ENCODE assay signal across 11 cellular contexts in the genomic region with DNA sequence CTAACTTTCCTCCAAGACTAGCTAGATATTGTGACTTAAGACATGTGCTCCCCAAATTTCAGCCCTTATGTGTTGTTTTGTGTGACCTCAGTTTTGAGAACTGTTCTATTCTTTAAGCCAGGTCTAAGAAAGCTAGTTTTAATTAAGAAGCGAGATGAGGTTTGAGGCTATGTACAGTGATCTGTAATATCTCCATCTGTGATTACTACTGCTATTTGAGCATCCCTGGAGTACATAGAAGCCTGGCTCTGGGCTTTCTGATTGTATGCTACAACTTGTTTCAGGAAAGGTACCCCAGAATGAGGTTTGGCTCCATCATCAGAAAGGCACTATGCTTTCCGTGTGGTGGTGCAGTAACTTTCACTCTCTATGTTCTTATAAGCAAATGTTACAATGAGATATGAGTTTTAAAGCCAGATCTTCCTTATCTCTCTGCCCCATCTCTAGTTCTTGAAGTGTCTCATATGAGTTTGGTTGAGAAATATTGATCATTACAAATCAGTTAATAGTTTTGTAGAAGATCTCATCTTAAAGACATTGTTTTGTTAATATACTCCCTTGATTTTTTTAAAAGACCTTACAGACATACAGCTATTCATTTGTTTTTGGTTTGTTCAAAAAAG. TPM values are rescaled to one million over a fixed set of nuclear protein-coding genes. Genes with fewer than 3 reads are reported as not detected.
A peak's percentile ranks its signal among the peaks of the same experiment; 100 is the strongest.
DNase-seq lines count a peak whose midpoint lies in the region; ATAC-seq and TF ChIP-seq lines count a peak whose summit lies in the region.
"Had no signal": no experiment of that assay in that cellular context is flagged by ENCODE, and none has a peak within 500 bp of the region (broad histone marks: within the 10 kb centered on the region; RNA-seq: fewer than 3 reads in every experiment).

No MANE protein-coding gene starts in this region.

- no peaks in the 10 kb centered on the region for H3K36me3 Mint-ChIP-seq in brain
- no peaks in the 10 kb centered on the region for H3K36me3 Mint-ChIP-seq in natural killer cell treated with Interleukin-12 subunit alpha and Interleukin-12 subunit beta and Interleukin-15 and Interleukin-18, amount 100 ng/mL, for 72 hours

- no peak for ATAC-seq in HG03175 (IDR thresholded peaks at IDR 0.05; ENCODE audit: unreplicated experiment)
- ATAC-seq in natural killer cell treated with Interleukin-12 subunit alpha and Interleukin-12 subunit beta and Interleukin-15 and Interleukin-18, amount 100 ng/mL, for 72 hours: no peak
- ATAC-seq: mucosa of descending colon had no signal

- H3F3A ChIP-seq in smooth muscle cell (ENCODE audit: low read depth): no peaks in the 10 kb centered on the region

- H3K9ac ChIP-seq in HUES6 (ENCODE audit: low read length) (no peak overlapping the region), smooth muscle cell (ENCODE audit: low read depth) (no peak overlapping the region)

- peaks cover 18% of the 10 kb centered on the region for H3K27me3 Mint-ChIP-seq in brain
- peaks cover 25 to 72% of the 10 kb centered on the region in 2 donors for H3K27me3 Mint-ChIP-seq in natural killer cell treated with Interleukin-12 subunit alpha and Interleukin-12 subunit beta and Interleukin-15 and Interleukin-18, amount 100 ng/mL, for 72 hours

- H3K79me2 ChIP-seq in smooth muscle cell (ENCODE audit: low read depth): peaks cover 7% of the 10 kb centered on the region

- peaks cover 33% of the 10 kb centered on the region for H3K4me1 Mint-ChIP-seq in brain
- H3K4me1 Mint-ChIP-seq in natural killer cell treated with Interleukin-12 subunit alpha and Interleukin-12 subunit beta and Interleukin-15 and Interleukin-18, amount 100 ng/mL, for 72 hours (ENCODE audit: low read depth in 2 of 2): no peaks in the 10 kb centered on the region
- H3K4me1 Mint-ChIP-seq: activated CD4-positive, alpha-beta memory T cell treated with anti-CD3 and anti-CD28 coated beads, Interleukin-2, amount 10 ng/mL, durations not matched to agents 7 days and 5 days had no signal

- H3K4me3 Mint-ChIP-seq in brain: peak overlapping the region; percentile 81 to 89 (median 84)
- no peak overlapping the region for H3K4me3 Mint-ChIP-seq in natural killer cell treated with Interleukin-12 subunit alpha and Interleukin-12 subunit beta and Interleukin-15 and Interleukin-18, amount 100 ng/mL, for 72 hours
- H3K4me3 Mint-ChIP-seq: activated CD4-positive, alpha-beta memory T cell treated with anti-CD3 and anti-CD28 coated beads, Interleukin-2, amount 10 ng/mL, durations not matched to agents 7 days and 5 days had no signal

- no peaks in the 10 kb centered on the region for H3K36me3 ChIP-seq in HUES6 (ENCODE audit: control insufficient read depth, insufficient read depth, low read length)
- no peaks in the 10 kb centered on the region for H3K36me3 ChIP-seq in smooth muscle cell (ENCODE audit: low read depth)

- H4K20me1 ChIP-seq in smooth muscle cell (ENCODE audit: low read depth): no peaks in the 10 kb centered on the region

- peak overlapping the region; percentile 26 for H2AFZ ChIP-seq in smooth muscle cell (ENCODE audit: low read depth)

- H3K27ac ChIP-seq in HUES6 (ENCODE audit: low read depth, low read length): no peak overlapping the region
- no peak overlapping the region for H3K27ac ChIP-seq in smooth muscle cell (ENCODE audit: low read depth)

- H3K4me3 ChIP-seq in HUES6 (ENCODE audit: low read depth, low read length) (peak overlapping the region; percentile 34; the same call in 1 of the 2 replicates), smooth muscle cell (peak overlapping the region; percentile 37)
- H3K4me3 ChIP-seq: mucosa of descending colon had no signal

- WGBS in smooth muscle cell (ENCODE audit: low lambda C conversion rate): 75% methylated on average over 2 of the region's 2 CpGs

- H3K4me1 ChIP-seq in HUES6 (ENCODE audit: control insufficient read depth, insufficient read depth, low read length) (peaks cover 6% of the 10 kb centered on the region; the same call in 1 of the 2 replicates), smooth muscle cell (ENCODE audit: low read depth) (peaks cover 8% of the 10 kb centered on the region)

- peak overlapping the region; percentile 71 for H3K4me2 ChIP-seq in smooth muscle cell

- no peak for TF ChIP-seq CTCF in brain (conservative IDR thresholded peaks at IDR 0.05)
- TF ChIP-seq CTCF in smooth muscle cell (IDR thresholded peaks at IDR 0.05; ENCODE audit: borderline replicate concordance, insufficient read depth, poor library complexity, severe bottlenecking): no peak

- H3K9me3 ChIP-seq in HUES6 (ENCODE audit: control insufficient read depth, insufficient read depth, low read depth, low read length) (no peaks in the 10 kb centered on the region), smooth muscle cell (replicated peaks; ENCODE audit: low read depth) (no peaks in the 10 kb centered on the region)
- H3K9me3 ChIP-seq: mucosa of descending colon had no signal

- peak; percentile 5 for DNase-seq in kidney tubule cell (ENCODE audit: low spot score)
- no peak for DNase-seq in smooth muscle cell (lab: John Stamatoyannopoulos, UW; ENCODE audit: unreplicated experiment)
- DNase-seq in ureter (ENCODE audit: low spot score): no peak
- DNase-seq in NCI-H128 (lab: John Stamatoyannopoulos, UW; ENCODE audit: unreplicated experiment): no peak
- no peak for DNase-seq in natural killer cell treated with Interleukin-12 subunit alpha and Interleukin-12 subunit beta and Interleukin-15 and Interleukin-18, amount 100 ng/mL, for 72 hours (ENCODE audit: low spot score)
- DNase-seq: activated CD4-positive, alpha-beta memory T cell treated with anti-CD3 and anti-CD28 coated beads, Interleukin-2, amount 10 ng/mL, durations not matched to agents 7 days and 5 days had no signal

- H3K9me3 Mint-ChIP-seq in brain: no peaks in the 10 kb centered on the region
- H3K9me3 Mint-ChIP-seq in natural killer cell treated with Interleukin-12 subunit alpha and Interleukin-12 subunit beta and Interleukin-15 and Interleukin-18, amount 100 ng/mL, for 72 hours: peaks cover 2% of the 10 kb centered on the region
- H3K9me3 Mint-ChIP-seq: activated CD4-positive, alpha-beta memory T cell treated with anti-CD3 and anti-CD28 coated beads, Interleukin-2, amount 10 ng/mL, durations not matched to agents 7 days and 5 days had no signal

- H3K27me3 ChIP-seq in HUES6 (ENCODE audit: control insufficient read depth, insufficient read depth, low read length) (no peaks in the 10 kb centered on the region), smooth muscle cell (ENCODE audit: low read depth) (no peaks in the 10 kb centered on the region)
- H3K27me3 ChIP-seq: foreskin keratinocyte had no signal

- H3K27ac Mint-ChIP-seq in brain: peak overlapping the region in 4 of 5 experiments; percentile 22 to 61 (median 35)
- H3K27ac Mint-ChIP-seq in natural killer cell treated with Interleukin-12 subunit alpha and Interleukin-12 subunit beta and Interleukin-15 and Interleukin-18, amount 100 ng/mL, for 72 hours: no peak overlapping the region
- H3K27ac Mint-ChIP-seq: activated CD4-positive, alpha-beta memory T cell treated with anti-CD3 and anti-CD28 coated beads, Interleukin-2, amount 10 ng/mL, durations not matched to agents 7 days and 5 days had no signal

RNA-seq across cellular contexts. Expression of a gene that starts 0.6 kb away (rescaled TPM):
- 50.7 TPM for polyA plus RNA-seq in brain (ENCODE audit: insufficient read depth, low read depth, low replicate concordance)
- 35.8 and 50.6 TPM in 2 replicates for total RNA-seq in smooth muscle cell
- polyA plus RNA-seq in smooth muscle cell: 6.2 and 16.0 TPM in 2 replicates
- total RNA-seq in ureter: 1.6 TPM
- not detected for total RNA-seq in natural killer cell treated with Interleukin-12 subunit alpha and Interleukin-12 subunit beta and Interleukin-15 and Interleukin-18, amount 100 ng/mL, for 72 hours
- total RNA-seq: activated CD4-positive, alpha-beta memory T cell treated with anti-CD3 and anti-CD28 coated beads, Interleukin-2, amount 10 ng/mL, durations not matched to agents 7 days and 5 days had no signal

Comparison
In these comparisons a context has a peak if more than half of its experiments do, and no peak if none do; other contexts are left out.
1. H3K27ac Mint-ChIP-seq: peak in brain (4 of 5); none in natural killer cell treated with Interleukin-12 subunit alpha and Interleukin-12 subunit beta and Interleukin-15 and Interleukin-18, amount 100 ng/mL, for 72 hours (0 of 2).
2. RNA of a gene that starts 0.6 kb away (total RNA-seq): 35.8 to 50.6 TPM in smooth muscle cell; 1.6 TPM in ureter (single experiment) and not detected in natural killer cell treated with Interleukin-12 subunit alpha and Interleukin-12 subunit beta and Interleukin-15 and Interleukin-18, amount 100 ng/mL, for 72 hours; every median in the first group is over 10 times any median in the second.